ENCODE assay signal across 8 cellular contexts in genomic region chr9:137421838-137422667, GRCh38. TPM values are rescaled to one million over a fixed set of nuclear protein-coding genes. Genes with fewer than 3 reads are reported as not detected.
A peak's percentile ranks its signal among the peaks of the same experiment; 100 is the strongest.
DNase-seq lines count a peak whose midpoint lies in the region; ATAC-seq, FAIRE-seq and TF ChIP-seq lines count a peak whose summit lies in the region.

No MANE protein-coding gene starts in this region.

- no peak for TF ChIP-seq POLR2A in gastrocnemius medialis (IDR thresholded peaks at IDR 0.05)

- ATAC-seq in RWPE2 (ENCODE audit: low read depth) (no peak), gastrocnemius medialis (no peak), HG02981 (IDR thresholded peaks at IDR 0.05; ENCODE audit: unreplicated experiment) (no peak), HG02759 (IDR thresholded peaks at IDR 0.05; ENCODE audit: unreplicated experiment) (no peak)

- H3K4me3 ChIP-seq in RWPE2 (ENCODE audit: severe bottlenecking), result peak overlapping the region; percentile 98
- H3K4me3 ChIP-seq in fibroblast of mammary gland (ENCODE audit: control insufficient read depth, low read depth, low read length), result peak overlapping the region; percentile 78
- peak overlapping the region; percentile 74 to 91 (median 82) for H3K4me3 ChIP-seq in gastrocnemius medialis

- H3K9me3 ChIP-seq in RWPE2 (ENCODE audit: severe bottlenecking), result no peaks in the 10 kb centered on the region
- H3K9me3 ChIP-seq in gastrocnemius medialis, result no peaks in the 10 kb centered on the region

- H3K27me3 ChIP-seq in RWPE2 (ENCODE audit: insufficient read depth, poor library complexity, severe bottlenecking) (no peaks in the 10 kb centered on the region), gastrocnemius medialis (no peaks in the 10 kb centered on the region)

- H3K27ac ChIP-seq in RWPE2 (ENCODE audit: poor library complexity, severe bottlenecking), result peak overlapping the region; percentile 61
- H3K27ac ChIP-seq in gastrocnemius medialis, result peak overlapping the region; percentile 68 to 81 (median 78)

- in situ Hi-C loops in gastrocnemius medialis (cut with MboI; ENCODE audit: low sequenced_read_pairs in 4 of 4), result loop anchor here in 3 of 4 donors (25.0 kb wide), 1 partner anchor 135 kb away; the partner anchor contains the start of gene TOR4A (in 3 of the 3)

- DNase-seq in GM19239 (ENCODE audit: insufficient read length, low spot score) (no peak), RWPE2 (ENCODE audit: low spot score) (no peak), fibroblast of mammary gland (ENCODE audit: low read depth) (no peak), gastrocnemius medialis (no peak), cerebellum (ENCODE audit: low spot score) (no peak), NK-92 (lab: John Stamatoyannopoulos, UW; ENCODE audit: unreplicated experiment) (no peak)

- H3K36me3 ChIP-seq in RWPE2 (ENCODE audit: low read depth) (0 out of 2 replicates have a peak, but pooled peaks cover 5% of the 10 kb centered on the region), gastrocnemius medialis (no peaks in the 10 kb centered on the region)

- FAIRE-seq in GM19239 (lab: Jason Lieb, UNC), result peak; percentile 76

- peaks cover 19% of the 10 kb centered on the region for H3K4me1 ChIP-seq in RWPE2 (ENCODE audit: insufficient read depth, poor library complexity, severe bottlenecking)
- H3K4me1 ChIP-seq in gastrocnemius medialis, result peaks cover 14 to 29% of the 10 kb centered on the region in 2 donors

- no peak for TF ChIP-seq CTCF in RWPE2 (IDR thresholded peaks at IDR 0.05; ENCODE audit: poor library complexity, severe bottlenecking)
- TF ChIP-seq CTCF in fibroblast of mammary gland (conservative IDR thresholded peaks at IDR 0.05; ENCODE audit: control insufficient read depth, insufficient read depth, low read depth, low read length), result no peak
- no peak for TF ChIP-seq CTCF in gastrocnemius medialis (IDR thresholded peaks at IDR 0.05 in 4 of 5, conservative IDR thresholded peaks at IDR 0.05 in 1 of 5)

- intact Hi-C loops in gastrocnemius medialis (cut with DNase I; ENCODE audit: low total_unique reads), result loop anchor here (10.0 kb wide), 1 partner anchor 937 kb away; the partner anchor contains the start of gene SEC16A

RNA-seq across cellular contexts. Expression of gene EXD3, which starts 0.9 kb away (rescaled TPM):
- total RNA-seq in gastrocnemius medialis (10 to 100 TPM in 1 of 4 donors, 1 to 10 TPM in 3; 4.8 to 12.5 (median 6.4) TPM), cerebellum (15.2 TPM)

RNA-seq across cellular contexts. Expression of gene NOXA1, which starts 1.1 kb away (rescaled TPM):
- total RNA-seq in gastrocnemius medialis, result 1 to 10 TPM in 3 of 4 donors, under 1 TPM in 1; 0.41 to 2.5 (median 1.8) TPM
- 1.5 TPM for total RNA-seq in cerebellum

RNA-seq across cellular contexts. Expression of gene ENTPD8, which starts 19.1 kb away (rescaled TPM):
- total RNA-seq in gastrocnemius medialis (under 1 TPM in 1 of 4 donors, not detected in 3; 0.23 TPM), cerebellum (0.09 TPM)

RNA-seq across cellular contexts. Expression of gene NSMF, which starts 37.1 kb away (rescaled TPM):
- total RNA-seq in gastrocnemius medialis (1 to 10 TPM; 4.4 to 8.4 (median 7.1) TPM), cerebellum (26.7 TPM)
